ENCODE assay signal across 19 cellular contexts in the genomic region with DNA sequence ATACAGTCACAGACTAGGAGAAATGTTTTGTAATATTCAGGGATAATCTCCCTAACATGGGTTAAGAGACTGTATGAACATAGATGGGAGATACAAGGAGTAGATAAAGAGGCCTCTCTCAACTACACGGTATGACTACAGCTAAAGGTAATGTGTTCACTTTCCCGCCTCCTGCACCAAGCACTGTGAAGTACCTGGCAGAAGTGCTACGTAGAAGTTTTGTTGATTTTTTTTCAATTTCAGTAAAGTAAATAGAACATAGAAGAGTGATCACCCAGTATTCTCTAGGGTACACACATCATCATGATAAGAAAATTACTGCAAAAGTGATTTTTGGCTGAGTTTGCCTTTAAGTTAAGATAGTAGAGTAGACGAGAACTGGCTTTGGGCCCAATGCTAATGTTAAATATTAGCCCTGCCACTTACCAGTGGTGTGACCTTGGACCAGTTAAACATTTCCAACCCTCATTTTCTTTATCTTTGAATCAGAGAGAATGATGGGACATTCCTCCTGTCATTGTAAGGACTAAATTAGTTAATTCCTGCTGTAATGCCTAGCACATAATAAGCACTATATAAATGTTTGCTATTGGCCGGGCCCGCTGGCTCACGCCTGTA.
DNase-seq lines count a peak whose midpoint lies in the region; ATAC-seq and TF ChIP-seq lines count a peak whose summit lies in the region.
"Had no signal": no experiment of that assay in that cellular context is flagged by ENCODE, and none has a peak within 500 bp of the region (broad histone marks: within the 10 kb centered on the region; RNA-seq: fewer than 3 reads in every experiment).

No MANE protein-coding gene starts in this region.

- no peak for TF ChIP-seq EP300 in transverse colon (IDR thresholded peaks at IDR 0.05; ENCODE audit: low read depth)

- no peak overlapping the region for H4K8ac ChIP-seq in mesenchymal stem cell (ENCODE audit: low read length)

- no peak overlapping the region for H3K23ac ChIP-seq in mesenchymal stem cell (ENCODE audit: low read length in 2 of 2)

- H3K9me3 ChIP-seq in body of pancreas, result no peaks in the 10 kb centered on the region
- no peaks in the 10 kb centered on the region for H3K9me3 ChIP-seq in mesenchymal stem cell (ENCODE audit: control insufficient read depth, low read length)
- H3K9me3 ChIP-seq in transverse colon, result no peaks in the 10 kb centered on the region
- H3K9me3 ChIP-seq in esophagus squamous epithelium, result no peaks in the 10 kb centered on the region
- H3K9me3 ChIP-seq: SJCRH30 had no signal

- H2BK5ac ChIP-seq in mesenchymal stem cell (ENCODE audit: low read depth, low read length, poor library complexity, severe bottlenecking), result peak overlapping the region; percentile 50

- no peak overlapping the region for H2BK120ac ChIP-seq in mesenchymal stem cell (ENCODE audit: low read depth, low read length)

- H2BK15ac ChIP-seq in mesenchymal stem cell (ENCODE audit: low read depth, poor library complexity, severe bottlenecking), result no peak overlapping the region

- DNase-seq in body of pancreas (peak; percentile 70 to 92 (median 74)), kidney tubule cell (ENCODE audit: low spot score) (peak; percentile 26), mesenchymal stem cell (no peak), transverse colon (peak; percentile 7), esophagus squamous epithelium (lab: John Stamatoyannopoulos, UW) (no peak), NCI-H146 (lab: John Stamatoyannopoulos, UW) (no peak)
- DNase-seq: ACHN; C1 segment of cervical spinal cord; CD8-positive, alpha-beta memory T cell; DMS79; H9; MM.1S; NCI-H1092; NCI-H1436 treated with DMSO at 0.1 percent for 48 hours; NCI-H2081; PC-3 had no signal

- H2BK12ac ChIP-seq in mesenchymal stem cell (ENCODE audit: low read length in 2 of 2), result no peak overlapping the region

- H3K27me3 ChIP-seq in body of pancreas (no peaks in the 10 kb centered on the region), mesenchymal stem cell (ENCODE audit: control insufficient read depth in 1 of 2, insufficient read depth in 1 of 2, low read length in 2 of 2) (no peaks in the 10 kb centered on the region), transverse colon (no peaks in the 10 kb centered on the region), esophagus squamous epithelium (no peaks in the 10 kb centered on the region)
- H3K27me3 ChIP-seq: SJCRH30 had no signal

- intact Hi-C loops in body of pancreas (cut with DNase I), result no loop called here
- intact Hi-C loops in transverse colon (cut with DNase I; ENCODE audit: low total_unique reads), result no loop called here
- intact Hi-C loops in esophagus squamous epithelium (cut with DNase I), result no loop called here

- in situ Hi-C loops in transverse colon (cut with MboI; ENCODE audit: low pct_ligation_motif_present in 1 of 4, low pct_unique_long_range_greater_than_20kb in 1 of 4, low sequenced_read_pairs in 3 of 4), result loop anchor here in 3 of 4 donors (25.0 kb wide), 3 partner anchors 282 to 1482 kb away; partner anchors contain the start of gene ADGRB3 (in 2 of the 3)

- no peak for TF ChIP-seq CTCF in body of pancreas (IDR thresholded peaks at IDR 0.05)
- no peak for TF ChIP-seq CTCF in transverse colon (IDR thresholded peaks at IDR 0.05)
- TF ChIP-seq CTCF in esophagus squamous epithelium (IDR thresholded peaks at IDR 0.05), result no peak

- ATAC-seq in body of pancreas, result peak; percentile 91
- ATAC-seq in GM21423 (IDR thresholded peaks at IDR 0.05; ENCODE audit: unreplicated experiment), result no peak
- ATAC-seq: PC-3 had no signal

- no peak overlapping the region for H2AK5ac ChIP-seq in mesenchymal stem cell (ENCODE audit: low read length, severe bottlenecking)

- no peak overlapping the region for H3K14ac ChIP-seq in mesenchymal stem cell (ENCODE audit: low read length in 2 of 2)

- no peak overlapping the region for H2AFZ ChIP-seq in mesenchymal stem cell (ENCODE audit: low read depth, low read length)

- no peak overlapping the region for H3K18ac ChIP-seq in mesenchymal stem cell (ENCODE audit: low read depth in 1 of 2, low read length in 2 of 2)

- no peak overlapping the region for H3K4me2 ChIP-seq in mesenchymal stem cell (ENCODE audit: low read length, poor library complexity, severe bottlenecking)

- H3K4me3 ChIP-seq in body of pancreas (no peak overlapping the region), mesenchymal stem cell (ENCODE audit: insufficient read depth in 1 of 2, low read depth in 1 of 2, low read length in 2 of 2) (no peak overlapping the region), transverse colon (no peak overlapping the region), esophagus squamous epithelium (no peak overlapping the region)
- H3K4me3 ChIP-seq: SJCRH30 had no signal

- no peaks in the 10 kb centered on the region for H3K36me3 ChIP-seq in body of pancreas (replicated peaks in 1 of 2; ENCODE audit: insufficient read depth in 1 of 2, low read depth in 2 of 2)
- no peaks in the 10 kb centered on the region for H3K36me3 ChIP-seq in mesenchymal stem cell (ENCODE audit: control insufficient read depth in 1 of 2, insufficient read depth in 2 of 2, low read depth in 1 of 2, low read length in 2 of 2)
- H3K36me3 ChIP-seq in transverse colon, result no peaks in the 10 kb centered on the region
- no peaks in the 10 kb centered on the region for H3K36me3 ChIP-seq in esophagus squamous epithelium
- H3K36me3 ChIP-seq: SJCRH30 had no signal

- H3K4ac ChIP-seq in mesenchymal stem cell (ENCODE audit: low read depth in 1 of 2, low read length in 2 of 2), result no peak overlapping the region

- WGBS in body of pancreas, 2 donors, result 17 to 28% methylated on average over 7 of the region's 7 CpGs
- WGBS in mesenchymal stem cell, result 98% methylated on average over 5 of the region's 7 CpGs
- 49 to 61% methylated on average over 4 to 7 of the region's 7 CpGs for WGBS in transverse colon (ENCODE audit: low coverage in 1 of 2), 2 donors
- 78 to 79% methylated on average over 7 of the region's 7 CpGs for WGBS in esophagus squamous epithelium, 2 donors

- H3K27ac ChIP-seq in body of pancreas (peak overlapping the region in 3 of 4 donors; percentile 62 to 75 (median 69)), mesenchymal stem cell (ENCODE audit: low read length, poor library complexity, severe bottlenecking) (peak overlapping the region; percentile 64), transverse colon (peak overlapping the region in 1 of 4 donors; percentile 28), esophagus squamous epithelium (no peak overlapping the region)
- H3K27ac ChIP-seq: RWPE1 had no signal

- H3K9ac ChIP-seq in mesenchymal stem cell (ENCODE audit: low read length), result no peak overlapping the region

- H3K4me1 ChIP-seq in body of pancreas (peaks cover 62% of the 10 kb centered on the region), mesenchymal stem cell (ENCODE audit: control insufficient read depth, insufficient read depth, low read depth, low read length) (peaks cover 2% of the 10 kb centered on the region), transverse colon (peaks cover 0 to 14% (median 0%) of the 10 kb centered on the region in 4 donors), esophagus squamous epithelium (no peaks in the 10 kb centered on the region)

- H4K91ac ChIP-seq in mesenchymal stem cell (ENCODE audit: low read length), result no peak overlapping the region

- TF ChIP-seq POLR2A in body of pancreas (IDR thresholded peaks at IDR 0.05), result no peak
- TF ChIP-seq POLR2A in transverse colon (IDR thresholded peaks at IDR 0.05), result no peak
- TF ChIP-seq POLR2A in esophagus squamous epithelium (IDR thresholded peaks at IDR 0.05), result no peak

- no peaks in the 10 kb centered on the region for H3K79me1 ChIP-seq in mesenchymal stem cell (replicated peaks; ENCODE audit: low read length, poor library complexity, severe bottlenecking)

Comparison
In these comparisons a context has a peak if more than half of its experiments do, and no peak if none do; other contexts are left out.
1. DNase-seq: peak in body of pancreas (4 of 4), kidney tubule cell (single experiment) and transverse colon (single experiment); none in mesenchymal stem cell (single experiment), esophagus squamous epithelium (single experiment) and NCI-H146 (single experiment).
2. H3K27ac ChIP-seq: peak in body of pancreas (3 of 4) and mesenchymal stem cell (single experiment); none in esophagus squamous epithelium (0 of 4).